Comparison of ENCODE assay signal across 8 cellular contexts in genomic region chr16:83926726-83927397, GRCh38. TPM values are rescaled to one million over a fixed set of nuclear protein-coding genes. Genes with fewer than 3 reads are reported as not detected.
DNase-seq lines count a peak whose midpoint lies in the region; ATAC-seq and TF ChIP-seq lines count a peak whose summit lies in the region.

No MANE protein-coding gene starts in this region.

- H3K4ac ChIP-seq in trophoblast cell (ENCODE audit: low read depth, low read length): no peak overlapping the region

- intact Hi-C loops in adrenal gland (cut with DNase I) (loop anchor here in 1 of 2 donors (5.0 to 10.0 kb wide), 2 partner anchors 40 to 128 kb away; partner anchors contain the start of gene NECAB2), heart left ventricle (cut with DNase I) (loop anchor here in 1 of 10 donors (1.0 to 10.0 kb wide), 2 partner anchors 36 to 102 kb away; no protein-coding TSS in a partner anchor)

- H3K27me3 ChIP-seq in adrenal gland (no peaks in the 10 kb centered on the region), heart left ventricle (no peaks in the 10 kb centered on the region), trophoblast cell (ENCODE audit: insufficient read depth, low read length) (no peaks in the 10 kb centered on the region)

- no peaks in the 10 kb centered on the region for H3K79me1 ChIP-seq in trophoblast cell (ENCODE audit: low read length)

- H4K12ac ChIP-seq in trophoblast cell (ENCODE audit: low read depth, low read length): no peak overlapping the region

- peaks cover 3 to 5% of the 10 kb centered on the region in 2 donors for H3K4me1 ChIP-seq in adrenal gland (replicated peaks in 1 of 2)
- peaks cover 0 to 25% (median 11%) of the 10 kb centered on the region in 12 donors for H3K4me1 ChIP-seq in heart left ventricle
- peaks cover 5 to 15% of the 10 kb centered on the region in 2 experiments for H3K4me1 ChIP-seq in trophoblast cell (ENCODE audit: control insufficient read depth in 1 of 2, insufficient read depth in 2 of 2, low read length in 2 of 2)

- TF ChIP-seq CTCF in adrenal gland (IDR thresholded peaks at IDR 0.05) (peak; percentile 85 to 98 (median 88)), heart left ventricle (IDR thresholded peaks at IDR 0.05) (peak; percentile 88 to 98 (median 94))

- H2BK12ac ChIP-seq in trophoblast cell (ENCODE audit: low read length): no peak overlapping the region

- no peak overlapping the region for H2AK5ac ChIP-seq in trophoblast cell (ENCODE audit: low read length)

- no peak for TF ChIP-seq POLR2A in adrenal gland (IDR thresholded peaks at IDR 0.05)
- TF ChIP-seq POLR2A in heart left ventricle (IDR thresholded peaks at IDR 0.05): no peak

- no peak overlapping the region for H3K23ac ChIP-seq in trophoblast cell (ENCODE audit: low read length)

- ATAC-seq in SK-N-SH treated with all-trans-retinoic acid at 6 μM for 48 hours (peak; percentile 92), heart left ventricle (peak; percentile 62 to 67 (median 64))

- peak; percentile 4 for DNase-seq in NK-92 treated with Interleukin-12 subunit alpha and Interleukin-12 subunit beta, amount 100 ng/mL, for 24 hours (lab: John Stamatoyannopoulos, UW)
- DNase-seq in NK-92 (lab: John Stamatoyannopoulos, UW; ENCODE audit: unreplicated experiment): no peak
- DNase-seq in HT1080 (ENCODE audit: low read depth): peak; percentile 83
- DNase-seq in adrenal gland: peak; percentile 76 to 90 (median 83)
- peak; percentile 64 to 84 (median 72) for DNase-seq in heart left ventricle
- DNase-seq in trophoblast cell: peak; percentile 90 to 97
- DNase-seq in ureter (ENCODE audit: low spot score): peak; percentile 83

- no peak overlapping the region for H2AFZ ChIP-seq in trophoblast cell (ENCODE audit: insufficient read depth, low read length, poor library complexity)

- no peaks in the 10 kb centered on the region for H3K79me2 ChIP-seq in trophoblast cell (ENCODE audit: control insufficient read depth, insufficient read depth, low read length, poor library complexity)

- H3K4me3 ChIP-seq in adrenal gland (peak overlapping the region in 1 of 4 donors; percentile 10), heart left ventricle (no peak overlapping the region), trophoblast cell (ENCODE audit: low read depth, low read length) (no peak overlapping the region)

- peak overlapping the region; percentile 64 for H3K4me2 ChIP-seq in trophoblast cell (ENCODE audit: low read length)

- no peaks in the 10 kb centered on the region for H3K9me3 ChIP-seq in adrenal gland (replicated peaks in 1 of 3)
- H3K9me3 ChIP-seq in heart left ventricle: no peaks in the 10 kb centered on the region
- H3K9me3 ChIP-seq in trophoblast cell (ENCODE audit: insufficient read depth, low read depth, low read length): no peaks in the 10 kb centered on the region

- no peak overlapping the region for H4K91ac ChIP-seq in trophoblast cell (ENCODE audit: low read depth, low read length)

- H3K36me3 ChIP-seq in adrenal gland (replicated peaks in 1 of 2): no peaks in the 10 kb centered on the region
- peaks cover 0 to 14% (median 4%) of the 10 kb centered on the region in 9 donors for H3K36me3 ChIP-seq in heart left ventricle
- no peaks in the 10 kb centered on the region for H3K36me3 ChIP-seq in trophoblast cell (ENCODE audit: control insufficient read depth in 1 of 2, insufficient read depth in 2 of 2, low read length in 2 of 2)

- H4K8ac ChIP-seq in trophoblast cell (ENCODE audit: low read depth, low read length): no peak overlapping the region

- H3K27ac ChIP-seq in adrenal gland (peak overlapping the region in 2 of 5 donors; percentile 49 to 64), heart left ventricle (no peak overlapping the region), trophoblast cell (ENCODE audit: low read depth, low read length) (peak overlapping the region; percentile 64)

- no peak overlapping the region for H2BK120ac ChIP-seq in trophoblast cell (ENCODE audit: insufficient read depth, low read length, poor library complexity)

- 15 to 21% (median 18%) methylated on average over 23 to 35 of the region's 35 CpGs for WGBS in adrenal gland, 4 donors
- 22 to 29% (median 25%) methylated on average over 34 to 35 of the region's 35 CpGs for WGBS in heart left ventricle, 4 donors
- no CpG with 5 or more reads among the region's 35 CpGs for WGBS in trophoblast cell (ENCODE audit: extremely low coverage, insufficient coverage, insufficient read length)

- H3K18ac ChIP-seq in trophoblast cell (ENCODE audit: low read length): no peak overlapping the region

- H2BK5ac ChIP-seq in trophoblast cell (ENCODE audit: low read depth, low read length, poor library complexity): no peak overlapping the region

- no peak overlapping the region for H3K14ac ChIP-seq in trophoblast cell (ENCODE audit: low read length)

- no peak overlapping the region for H3K9ac ChIP-seq in trophoblast cell (ENCODE audit: low read length)

TF ChIP-seq in SK-N-SH treated with all-trans-retinoic acid at 6 μM for 48 hours, 23 proteins besides CTCF, POLR2A, EP300 and RAD21 (continues in another document):
- TF ChIP-seq OSR1 (CRISPR knock-in tag; IDR thresholded peaks at IDR 0.05): no peak
- no peak for TF ChIP-seq SNAI2 (CRISPR knock-in tag; IDR thresholded peaks at IDR 0.05)
- TF ChIP-seq RARB (CRISPR knock-in tag; IDR thresholded peaks at IDR 0.05): no peak
- no peak for TF ChIP-seq TCF4 (CRISPR knock-in tag; IDR thresholded peaks at IDR 0.05; ENCODE audit: borderline replicate concordance)
- TF ChIP-seq TSHZ2 (CRISPR knock-in tag; IDR thresholded peaks at IDR 0.05): no peak
- TF ChIP-seq ZNF8 (CRISPR knock-in tag; IDR thresholded peaks at IDR 0.05): no peak
- TF ChIP-seq ZFP3 (CRISPR knock-in tag; IDR thresholded peaks at IDR 0.05): no peak
- no peak for TF ChIP-seq ISL1 (CRISPR knock-in tag; IDR thresholded peaks at IDR 0.05)
- TF ChIP-seq CSDC2 (CRISPR knock-in tag; IDR thresholded peaks at IDR 0.05): no peak
- no peak for TF ChIP-seq CREB5 (CRISPR knock-in tag; IDR thresholded peaks at IDR 0.05; ENCODE audit: low read depth)
- no peak for TF ChIP-seq TOX (CRISPR knock-in tag; IDR thresholded peaks at IDR 0.05; ENCODE audit: borderline replicate concordance)

RNA-seq across cellular contexts. Expression of gene OSGIN1, which starts 26.2 kb away (rescaled TPM):
- total RNA-seq in HT1080 (2014; rRNA removed; shearing (Covaris generic)): 2.1 and 3.8 TPM in 2 replicates
- 4.3 and 5.7 TPM in 2 replicates for polyA plus RNA-seq in HT1080 (2015; cell fraction: cytosol; rRNA removed)
- polyA plus RNA-seq in HT1080 (2015; cell fraction: nucleus; rRNA removed): 6.4 and 7.3 TPM in 2 replicates
- total RNA-seq in adrenal gland (10 to 100 TPM; 16.1 to 64.9 (median 19.3) TPM), heart left ventricle (10 to 100 TPM in 2 of 9 donors, 1 to 10 TPM in 7; 3.3 to 11.0 (median 7.0) TPM), ureter (5.9 TPM)
- polyA plus RNA-seq in adrenal gland (10 to 100 TPM; 16.9 to 39.7 (median 18.5) TPM), heart left ventricle (10 to 100 TPM in 1 of 2 donors, 1 to 10 TPM in 1; 7.4 to 12.8 TPM)
- 1.3 and 1.5 TPM in 2 replicates for polyA plus RNA-seq in trophoblast cell (2013)

RNA-seq across cellular contexts. Expression of gene MLYCD, which starts 27.9 kb away (rescaled TPM):
- total RNA-seq in HT1080 (2014; rRNA removed; shearing (Covaris generic)): 0.47 and 1.2 TPM in 2 replicates
- polyA plus RNA-seq in HT1080 (2015; cell fraction: cytosol; rRNA removed): 0.95 and 1.00 TPM in 2 replicates
- polyA plus RNA-seq in HT1080 (2015; cell fraction: nucleus; rRNA removed): 2.0 and 3.2 TPM in 2 replicates
- total RNA-seq in adrenal gland (10 to 100 TPM in 6 of 8 donors, 1 to 10 TPM in 2; 8.0 to 16.6 (median 11.3) TPM), heart left ventricle (10 to 100 TPM; 22.5 to 65.3 (median 40.2) TPM), ureter (18.3 TPM)
- polyA plus RNA-seq in adrenal gland (1 to 10 TPM; 3.9 to 5.4 (median 4.2) TPM), heart left ventricle (10 to 100 TPM; 19.4 to 21.8 TPM)
- polyA plus RNA-seq in trophoblast cell (2013): 0.89 and 0.93 TPM in 2 replicates

RNA-seq across cellular contexts. Expression of gene NECAB2, which starts 41.2 kb away (rescaled TPM):
- not detected in 2 replicates for total RNA-seq in HT1080 (2014; rRNA removed; shearing (Covaris generic))
- polyA plus RNA-seq in HT1080 (2015; cell fraction: cytosol; rRNA removed): 1.2 and 1.7 TPM in 2 replicates
- 1.3 TPM in 2 replicates for polyA plus RNA-seq in HT1080 (2015; cell fraction: nucleus; rRNA removed)
- total RNA-seq in adrenal gland: under 1 TPM in 5 of 8 donors, not detected in 3; 0.14 to 0.55 (median 0.32) TPM
- 1 to 10 TPM in 2 of 3 donors, under 1 TPM in 1; 0.22 to 1.9 (median 1.7) TPM for polyA plus RNA-seq in adrenal gland
- 1 to 10 TPM in 2 of 9 donors, under 1 TPM in 5, not detected in 2; 0.24 to 1.3 (median 0.77) TPM for total RNA-seq in heart left ventricle
- 1 to 10 TPM; 1.2 to 2.1 TPM for polyA plus RNA-seq in heart left ventricle
- polyA plus RNA-seq in trophoblast cell (2013): 0.22 and 0.26 TPM in 2 replicates
- total RNA-seq in ureter: not detected
